1 cellular context compared by ENCODE assay signal in the genomic region with DNA sequence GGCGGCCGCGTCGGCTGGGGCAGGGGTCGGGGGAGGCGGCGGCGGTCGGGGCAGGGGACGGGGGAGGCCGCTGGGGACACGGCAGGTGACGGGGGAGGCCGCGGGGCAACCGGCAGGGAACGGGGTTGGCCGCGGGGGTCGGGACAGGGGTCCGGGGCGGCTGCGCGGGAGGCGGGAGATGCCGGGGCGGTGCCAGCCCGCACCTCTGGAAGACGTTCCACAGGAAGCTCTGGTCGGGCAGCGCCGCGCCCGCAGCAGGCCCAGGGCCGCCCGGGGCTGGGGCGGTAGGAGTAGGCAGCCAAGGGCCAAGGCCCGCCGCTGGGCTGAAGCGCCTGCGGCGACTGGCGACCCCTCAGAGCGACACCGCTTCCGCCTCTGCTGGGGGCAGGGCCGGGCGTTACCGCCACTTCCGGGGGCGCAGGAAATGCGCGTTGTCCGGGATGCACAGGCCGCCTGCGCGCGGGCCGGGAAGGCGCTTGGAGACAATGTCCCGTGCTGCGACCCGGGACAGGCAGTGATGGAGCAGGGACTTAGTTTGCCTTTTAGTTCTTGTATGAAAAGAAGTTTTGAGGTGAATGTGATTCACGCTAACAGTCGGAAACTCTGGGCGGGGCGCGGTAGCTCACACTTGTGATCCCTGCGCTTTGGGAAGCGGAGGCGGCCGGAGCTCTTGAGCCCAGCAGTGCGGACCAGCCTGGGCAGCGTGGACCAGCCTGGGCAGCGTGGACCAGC.
A peak's percentile ranks its signal among the peaks of the same experiment; 100 is the strongest.
TF ChIP-seq lines count a peak whose summit lies in the region.

No MANE protein-coding gene starts in this region.

TF ChIP-seq in SK-N-SH, 30 proteins besides CTCF, POLR2A, EP300 and RAD21 (continued from another document):
- TF ChIP-seq, protein P1, sequence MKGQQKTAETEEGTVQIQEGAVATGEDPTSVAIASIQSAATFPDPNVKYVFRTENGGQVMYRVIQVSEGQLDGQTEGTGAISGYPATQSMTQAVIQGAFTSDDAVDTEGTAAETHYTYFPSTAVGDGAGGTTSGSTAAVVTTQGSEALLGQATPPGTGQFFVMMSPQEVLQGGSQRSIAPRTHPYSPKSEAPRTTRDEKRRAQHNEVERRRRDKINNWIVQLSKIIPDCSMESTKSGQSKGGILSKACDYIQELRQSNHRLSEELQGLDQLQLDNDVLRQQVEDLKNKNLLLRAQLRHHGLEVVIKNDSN (IDR thresholded peaks at IDR 0.05; ENCODE audit: borderline replicate concordance, low read depth): no peak
- TF ChIP-seq, protein P2, sequence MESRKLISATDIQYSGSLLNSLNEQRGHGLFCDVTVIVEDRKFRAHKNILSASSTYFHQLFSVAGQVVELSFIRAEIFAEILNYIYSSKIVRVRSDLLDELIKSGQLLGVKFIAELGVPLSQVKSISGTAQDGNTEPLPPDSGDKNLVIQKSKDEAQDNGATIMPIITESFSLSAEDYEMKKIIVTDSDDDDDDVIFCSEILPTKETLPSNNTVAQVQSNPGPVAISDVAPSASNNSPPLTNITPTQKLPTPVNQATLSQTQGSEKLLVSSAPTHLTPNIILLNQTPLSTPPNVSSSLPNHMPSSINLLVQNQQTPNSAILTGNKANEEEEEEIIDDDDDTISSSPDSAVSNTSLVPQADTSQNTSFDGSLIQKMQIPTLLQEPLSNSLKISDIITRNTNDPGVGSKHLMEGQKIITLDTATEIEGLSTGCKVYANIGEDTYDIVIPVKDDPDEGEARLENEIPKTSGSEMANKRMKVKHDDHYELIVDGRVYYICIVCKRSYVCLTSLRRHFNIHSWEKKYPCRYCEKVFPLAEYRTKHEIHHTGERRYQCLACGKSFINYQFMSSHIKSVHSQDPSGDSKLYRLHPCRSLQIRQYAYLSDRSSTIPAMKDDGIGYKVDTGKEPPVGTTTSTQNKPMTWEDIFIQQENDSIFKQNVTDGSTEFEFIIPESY (IDR thresholded peaks at IDR 0.05; ENCODE audit: borderline replicate concordance, low read depth): no peak
- no peak for TF ChIP-seq NFIC (IDR thresholded peaks at IDR 0.05; ENCODE audit: borderline replicate concordance)
- TF ChIP-seq, protein P3, sequence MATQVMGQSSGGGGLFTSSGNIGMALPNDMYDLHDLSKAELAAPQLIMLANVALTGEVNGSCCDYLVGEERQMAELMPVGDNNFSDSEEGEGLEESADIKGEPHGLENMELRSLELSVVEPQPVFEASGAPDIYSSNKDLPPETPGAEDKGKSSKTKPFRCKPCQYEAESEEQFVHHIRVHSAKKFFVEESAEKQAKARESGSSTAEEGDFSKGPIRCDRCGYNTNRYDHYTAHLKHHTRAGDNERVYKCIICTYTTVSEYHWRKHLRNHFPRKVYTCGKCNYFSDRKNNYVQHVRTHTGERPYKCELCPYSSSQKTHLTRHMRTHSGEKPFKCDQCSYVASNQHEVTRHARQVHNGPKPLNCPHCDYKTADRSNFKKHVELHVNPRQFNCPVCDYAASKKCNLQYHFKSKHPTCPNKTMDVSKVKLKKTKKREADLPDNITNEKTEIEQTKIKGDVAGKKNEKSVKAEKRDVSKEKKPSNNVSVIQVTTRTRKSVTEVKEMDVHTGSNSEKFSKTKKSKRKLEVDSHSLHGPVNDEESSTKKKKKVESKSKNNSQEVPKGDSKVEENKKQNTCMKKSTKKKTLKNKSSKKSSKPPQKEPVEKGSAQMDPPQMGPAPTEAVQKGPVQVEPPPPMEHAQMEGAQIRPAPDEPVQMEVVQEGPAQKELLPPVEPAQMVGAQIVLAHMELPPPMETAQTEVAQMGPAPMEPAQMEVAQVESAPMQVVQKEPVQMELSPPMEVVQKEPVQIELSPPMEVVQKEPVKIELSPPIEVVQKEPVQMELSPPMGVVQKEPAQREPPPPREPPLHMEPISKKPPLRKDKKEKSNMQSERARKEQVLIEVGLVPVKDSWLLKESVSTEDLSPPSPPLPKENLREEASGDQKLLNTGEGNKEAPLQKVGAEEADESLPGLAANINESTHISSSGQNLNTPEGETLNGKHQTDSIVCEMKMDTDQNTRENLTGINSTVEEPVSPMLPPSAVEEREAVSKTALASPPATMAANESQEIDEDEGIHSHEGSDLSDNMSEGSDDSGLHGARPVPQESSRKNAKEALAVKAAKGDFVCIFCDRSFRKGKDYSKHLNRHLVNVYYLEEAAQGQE (IDR thresholded peaks at IDR 0.05; ENCODE audit: low read depth, low read length): peak; percentile 42; the same call in 1 of the 2 replicates
- peak; percentile 95; the same call in 1 of the 2 replicates for TF ChIP-seq POLR2AphosphoS5 (IDR thresholded peaks at IDR 0.05; ENCODE audit: low read depth, low read length)
- TF ChIP-seq EZH2phosphoT487 (IDR thresholded peaks at IDR 0.05; ENCODE audit: borderline replicate concordance, low read depth): no peak
- TF ChIP-seq, protein P4, sequence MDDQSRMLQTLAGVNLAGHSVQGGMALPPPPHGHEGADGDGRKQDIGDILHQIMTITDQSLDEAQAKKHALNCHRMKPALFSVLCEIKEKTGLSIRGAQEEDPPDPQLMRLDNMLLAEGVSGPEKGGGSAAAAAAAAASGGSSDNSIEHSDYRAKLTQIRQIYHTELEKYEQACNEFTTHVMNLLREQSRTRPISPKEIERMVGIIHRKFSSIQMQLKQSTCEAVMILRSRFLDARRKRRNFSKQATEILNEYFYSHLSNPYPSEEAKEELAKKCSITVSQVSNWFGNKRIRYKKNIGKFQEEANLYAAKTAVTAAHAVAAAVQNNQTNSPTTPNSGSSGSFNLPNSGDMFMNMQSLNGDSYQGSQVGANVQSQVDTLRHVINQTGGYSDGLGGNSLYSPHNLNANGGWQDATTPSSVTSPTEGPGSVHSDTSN (IDR thresholded peaks at IDR 0.05): 0 out of 2 replicates have a peak, but pooled peaks have one; percentile 11
- TF ChIP-seq GATA2 (CRISPR knock-in tag; IDR thresholded peaks at IDR 0.05): no peak
- no peak for TF ChIP-seq JUND (IDR thresholded peaks at IDR 0.05)
- no peak; the same call in 1 of the 2 replicates for TF ChIP-seq TCF12 (IDR thresholded peaks at IDR 0.05)
- TF ChIP-seq ELF1 (IDR thresholded peaks at IDR 0.05): peak; percentile 93
- TF ChIP-seq RXRA (IDR thresholded peaks at IDR 0.05; ENCODE audit: borderline replicate concordance, low read depth): no peak
